8 cellular contexts compared by ENCODE assay signal in the genomic region with DNA sequence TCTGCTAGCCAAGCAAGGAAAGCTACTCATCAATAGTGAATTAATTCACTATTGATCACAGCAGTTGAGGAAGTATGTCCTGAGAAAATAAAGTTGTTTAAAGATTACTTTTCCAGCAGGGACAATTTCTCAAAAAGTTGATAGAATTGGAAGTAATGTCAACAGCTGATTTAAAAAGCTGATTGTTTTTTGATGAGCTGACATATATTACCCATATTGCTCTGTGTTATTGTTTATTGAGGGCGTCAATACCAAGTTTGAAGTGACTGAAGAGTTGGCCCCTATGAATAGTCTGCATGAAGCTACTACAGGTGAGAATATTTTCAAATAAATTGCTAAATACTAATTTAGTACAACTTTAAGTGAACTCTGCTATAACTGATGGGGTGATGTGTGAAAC.
"Had no signal": no experiment of that assay in that cellular context is flagged by ENCODE, and none has a peak within 500 bp of the region (broad histone marks: within the 10 kb centered on the region; RNA-seq: fewer than 3 reads in every experiment).

No MANE protein-coding gene starts in this region.

- H3K27ac ChIP-seq: GM23248, HL-60 had no signal

- H3K9ac ChIP-seq: GM23248 had no signal

- H3K9me3 ChIP-seq: HAP-1 had no signal

- ATAC-seq: HCT116 had no signal

- H3K36me3 ChIP-seq: HAP-1 had no signal

- H3K4me1 ChIP-seq: HAP-1 had no signal

- DNase-seq: GM23248, GOT3, H7, HFFc6, KG1 had no signal

- H3K4me3 ChIP-seq: GM23248, HAP-1 had no signal

- H2AFZ ChIP-seq: GM23248 had no signal
